20 cellular contexts compared by ENCODE assay signal in genomic region chr7:128873234-128873633, GRCh38. TPM values are rescaled to one million over a fixed set of nuclear protein-coding genes. Genes with fewer than 3 reads are reported as not detected.
"Had no signal": no experiment of that assay in that cellular context is flagged by ENCODE, and none has a peak within 500 bp of the region (broad histone marks: within the 10 kb centered on the region; RNA-seq: fewer than 3 reads in every experiment).

No MANE protein-coding gene starts in this region.

- H3K27ac ChIP-seq: lower lobe of right lung, ovary, sigmoid colon, spleen, testis, tibial artery, upper lobe of left lung had no signal

- H3K9me3 ChIP-seq: lower lobe of right lung, ovary, sigmoid colon, spleen, testis, tibial artery, upper lobe of left lung had no signal

- H3K36me3 ChIP-seq: lower lobe of right lung, ovary, sigmoid colon, spleen, tibial artery, upper lobe of left lung had no signal

- DNase-seq: dorsolateral prefrontal cortex; effector CD4-positive, alpha-beta T cell; lower lobe of right lung; naive thymus-derived CD8-positive, alpha-beta T cell; occipital lobe; ovary; sigmoid colon; spleen; stimulated activated CD4-positive, alpha-beta T cell treated with anti-CD3 and anti-CD28 coated beads, Interleukin-4, amount 100 ng/mL, for 4 hours; stimulated activated naive CD8-positive, alpha-beta T cell treated with anti-CD3 and anti-CD28 coated beads, Interleukin-15, Interleukin-2, amounts not matched to agents 100 U/mL and 50 U/mL, for 24 hours; testis; tibial artery had no signal

- H3K4me3 ChIP-seq: dorsolateral prefrontal cortex, lower lobe of right lung, ovary, sigmoid colon, spleen, testis, tibial artery, upper lobe of left lung had no signal

- FAIRE-seq: colon, frontal cortex, keratinocyte, urothelium cell line had no signal

- ATAC-seq: left ventricle myocardium superior; lower lobe of right lung; naive thymus-derived CD8-positive, alpha-beta T cell; stimulated activated memory B cell treated with anti-CD40 and anti-IgM and Interleukin-4, amounts not matched to agents 10 μg/mL and 1 μg/mL and 100 μg/mL, for 72 hours; stimulated activated naive CD8-positive, alpha-beta T cell treated with anti-CD3 and anti-CD28 coated beads, Interleukin-15, Interleukin-2, amounts not matched to agents 100 U/mL and 50 U/mL, for 24 hours had no signal

- H3K27me3 ChIP-seq: dorsolateral prefrontal cortex, ovary, sigmoid colon, testis had no signal

RNA-seq across cellular contexts. Expression of gene KCP, which starts 37.3 kb away (rescaled TPM):
- total RNA-seq: fibroblast of villous mesenchyme had no signal
- polyA plus RNA-seq: keratinocyte; naive thymus-derived CD8-positive, alpha-beta T cell had no signal

RNA-seq across cellular contexts. Expression of gene FLNC, which starts 43.0 kb away (rescaled TPM):
- total RNA-seq: naive thymus-derived CD8-positive, alpha-beta T cell had no signal
